In genomic region chr18:27599202-27599829, GRCh38 we compare ENCODE assay signal across 8 cellular contexts.
DNase-seq lines count a peak whose midpoint lies in the region; ATAC-seq and TF ChIP-seq lines count a peak whose summit lies in the region.

No MANE protein-coding gene starts in this region.

- H3K4me3 Mint-ChIP-seq in Calu3 (ENCODE audit: low read depth, unreplicated experiment) = no peak overlapping the region
- no peak overlapping the region for H3K4me3 Mint-ChIP-seq in stimulated activated naive B cell treated with anti-CD40 and anti-IgM and Interleukin-4, amounts not matched to agents 10 μg/mL and 1 μg/mL and 100 μg/mL, for 72 hours

- peak; percentile 70 for DNase-seq in Calu3
- DNase-seq in NCI-H2196 (lab: John Stamatoyannopoulos, UW; ENCODE audit: unreplicated experiment) = peak; percentile 57
- peak; percentile 24 for DNase-seq in amniotic stem cell (lab: John Stamatoyannopoulos, UW)
- DNase-seq in iPS-NIHi11 (ENCODE audit: low spot score) = peak; percentile 69
- DNase-seq in stimulated activated naive B cell treated with anti-CD40 and anti-IgM and Interleukin-4, amounts not matched to agents 10 μg/mL and 1 μg/mL and 100 μg/mL, for 72 hours = no peak
- no peak for DNase-seq in omental fat pad (ENCODE audit: low spot score)

- peaks cover 3% of the 10 kb centered on the region for H3K4me1 Mint-ChIP-seq in Calu3 (ENCODE audit: low read depth, unreplicated experiment)
- no peaks in the 10 kb centered on the region for H3K4me1 Mint-ChIP-seq in stimulated activated naive B cell treated with anti-CD40 and anti-IgM and Interleukin-4, amounts not matched to agents 10 μg/mL and 1 μg/mL and 100 μg/mL, for 72 hours

- no peak overlapping the region for H3K27ac Mint-ChIP-seq in Calu3 (ENCODE audit: unreplicated experiment)
- no peak overlapping the region for H3K27ac Mint-ChIP-seq in stimulated activated naive B cell treated with anti-CD40 and anti-IgM and Interleukin-4, amounts not matched to agents 10 μg/mL and 1 μg/mL and 100 μg/mL, for 72 hours

- intact Hi-C loops in Calu3 (cut with micrococcal nuclease; ENCODE audit: unreplicated experiment) = loop anchor here (1.0 to 5.0 kb wide), 3 partner anchors 235 to 787 kb away; no protein-coding TSS in a partner anchor

- no peaks in the 10 kb centered on the region for H3K27me3 Mint-ChIP-seq in Calu3 (ENCODE audit: unreplicated experiment)
- H3K27me3 Mint-ChIP-seq in stimulated activated naive B cell treated with anti-CD40 and anti-IgM and Interleukin-4, amounts not matched to agents 10 μg/mL and 1 μg/mL and 100 μg/mL, for 72 hours = peaks cover 0 to 7% of the 10 kb centered on the region in 2 donors

- TF ChIP-seq CTCF in Calu3 (IDR thresholded peaks at IDR 0.05; ENCODE audit: unreplicated experiment) (peak; percentile 82), omental fat pad (IDR thresholded peaks at IDR 0.05) (peak in 1 of 3 donors; percentile 45)

- CTCF ChIA-PET in Calu3 (lab: Charles Lee) = interaction anchor here (0.7 to 2.7 kb wide), 4 partner anchors 23 to 235 kb away, joined by 3 to 16 read pairs (median 6); no protein-coding TSS in a partner anchor

- no TSS peak for BruUV-seq in Calu3 (replicated peaks; lab: Mats Ljungman, UMichigan)

- ATAC-seq in GM18867 (IDR thresholded peaks at IDR 0.05; ENCODE audit: unreplicated experiment) = peak; percentile 70
- ATAC-seq in HG03095 (IDR thresholded peaks at IDR 0.05; ENCODE audit: unreplicated experiment) = peak; percentile 63
- peak; percentile 51 to 56 for ATAC-seq in stimulated activated naive B cell treated with anti-CD40 and anti-IgM and Interleukin-4, amounts not matched to agents 10 μg/mL and 1 μg/mL and 100 μg/mL, for 72 hours (replicated peaks)
- ATAC-seq in omental fat pad (ENCODE audit: low FRiP score) = no peak

- no peaks in the 10 kb centered on the region for H3K9me3 Mint-ChIP-seq in Calu3 (ENCODE audit: low read depth, unreplicated experiment)
- H3K9me3 Mint-ChIP-seq in stimulated activated naive B cell treated with anti-CD40 and anti-IgM and Interleukin-4, amounts not matched to agents 10 μg/mL and 1 μg/mL and 100 μg/mL, for 72 hours = peaks cover 0 to 3% of the 10 kb centered on the region in 2 donors

- H3K36me3 Mint-ChIP-seq in Calu3 (ENCODE audit: insufficient read depth, unreplicated experiment) = peaks cover under 1% of the 10 kb centered on the region
- H3K36me3 Mint-ChIP-seq in stimulated activated naive B cell treated with anti-CD40 and anti-IgM and Interleukin-4, amounts not matched to agents 10 μg/mL and 1 μg/mL and 100 μg/mL, for 72 hours = no peaks in the 10 kb centered on the region

Comparison
In these comparisons a context has a peak if more than half of its experiments do, and no peak if none do; other contexts are left out.
1. DNase-seq: peak in Calu3 (single experiment), NCI-H2196 (single experiment), amniotic stem cell (single experiment) and iPS-NIHi11 (single experiment); none in stimulated activated naive B cell treated with anti-CD40 and anti-IgM and Interleukin-4, amounts not matched to agents 10 μg/mL and 1 μg/mL and 100 μg/mL, for 72 hours (single experiment) and omental fat pad (single experiment).